Comparison of ENCODE assay signal across 8 cellular contexts in the genomic region with DNA sequence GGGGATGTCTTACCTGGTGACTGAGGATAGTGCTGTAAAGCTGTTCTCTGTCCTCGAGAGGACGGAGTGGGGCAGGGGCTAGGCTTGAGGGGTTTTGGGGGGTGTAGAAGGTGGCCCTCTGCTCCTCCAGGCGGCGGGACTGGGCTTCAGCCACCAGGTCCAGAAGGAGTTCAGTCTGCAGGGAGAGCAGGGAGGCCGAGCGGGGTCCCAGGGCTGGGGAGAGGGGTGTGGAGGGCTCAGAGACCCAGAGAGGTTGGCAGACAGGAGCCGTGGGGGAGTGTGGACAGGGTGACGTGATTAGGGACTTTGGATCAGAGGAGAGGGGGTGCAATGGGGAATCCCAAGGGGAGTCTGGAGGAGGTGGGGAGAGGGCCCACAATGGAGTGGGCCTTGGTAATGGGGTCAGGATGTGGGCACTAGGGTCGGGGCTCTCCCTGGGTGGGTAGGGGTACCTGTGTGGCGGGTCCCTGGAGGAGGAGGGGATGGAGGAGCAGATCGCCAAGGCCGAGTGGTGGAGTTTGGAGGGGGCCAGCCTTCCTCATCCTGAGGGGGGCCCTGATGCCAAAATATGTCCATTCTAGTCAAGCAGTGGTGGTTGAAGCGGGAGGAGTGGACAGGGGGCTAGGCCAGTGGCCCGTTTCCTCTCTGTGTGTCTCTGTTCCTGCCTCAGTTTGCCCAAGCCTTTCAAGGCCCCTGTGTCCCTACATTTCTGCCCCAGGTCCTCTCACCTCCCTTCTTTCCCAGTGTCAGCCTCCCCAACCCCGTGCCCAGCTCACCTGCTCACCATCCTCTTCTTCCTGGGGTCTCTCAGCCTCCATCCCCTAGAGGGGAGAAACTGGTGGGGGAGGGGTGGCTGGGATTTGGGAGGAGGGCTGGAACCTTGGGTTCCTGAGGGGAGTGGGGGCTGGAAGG. TPM values are rescaled to one million over a fixed set of nuclear protein-coding genes. Genes with fewer than 3 reads are reported as not detected.
A peak's percentile ranks its signal among the peaks of the same experiment; 100 is the strongest.
DNase-seq lines count a peak whose midpoint lies in the region; ATAC-seq and TF ChIP-seq lines count a peak whose summit lies in the region.

No MANE protein-coding gene starts in this region.

- peaks cover 45 to 59% (median 50%) of the 10 kb centered on the region in 7 donors for H3K4me1 Mint-ChIP-seq in naive thymus-derived CD4-positive, alpha-beta T cell

- H2AK9ac ChIP-seq in IMR-90 (replicated peaks; ENCODE audit: low read depth, low read length, poor library complexity) = peak overlapping the region; percentile 98

- 70% methylated on average over 3 of the region's 15 CpGs; no CpG with 5 or more reads in 1 of the 2 experiments for WGBS in IMR-90 (ENCODE audit: extremely low coverage in 2 of 2, insufficient read length in 1 of 2), 2 experiments
- 100% methylated on average over 1 of the region's 15 CpGs for WGBS in mammary epithelial cell (ENCODE audit: low coverage, missing lambda C conversion rate)

- H3K4me2 ChIP-seq in IMR-90 (ENCODE audit: low read depth, low read length) = peak overlapping the region; percentile 67
- H3K4me2 ChIP-seq in mammary epithelial cell (ENCODE audit: insufficient read depth, low read depth, low read length) = no peak overlapping the region

- BruUV-seq in IMR-90 (replicated peaks; lab: Mats Ljungman, UMichigan) (no TSS peak), mammary epithelial cell (replicated peaks; lab: Mats Ljungman, UMichigan) (no TSS peak)

- peak overlapping the region; percentile 75 for H2BK20ac ChIP-seq in IMR-90 (ENCODE audit: low read depth, low read length)

- peak overlapping the region; percentile 22; the same call in 1 of the 2 replicates for H3K4me3 ChIP-seq in ACC112 (ENCODE audit: low read depth, low read length)
- H3K4me3 ChIP-seq in IMR-90 (ENCODE audit: insufficient read depth, low read depth, low read length) = no peak overlapping the region
- H3K4me3 ChIP-seq in mammary epithelial cell (replicated peaks in 1 of 3; ENCODE audit: insufficient read depth in 1 of 3, low read depth in 2 of 3, low read length in 3 of 3) = no peak overlapping the region
- H3K4me3 ChIP-seq in naive thymus-derived CD4-positive, alpha-beta T cell (ENCODE audit: low read length) = peak overlapping the region; percentile 94

- H3K9me1 ChIP-seq in IMR-90 (ENCODE audit: insufficient read depth, low read length) = peaks cover 23% of the 10 kb centered on the region

- H3K9me3 Mint-ChIP-seq in naive thymus-derived CD4-positive, alpha-beta T cell = no peaks in the 10 kb centered on the region

- peaks cover 24 to 65% of the 10 kb centered on the region in 2 experiments for H3K79me1 ChIP-seq in IMR-90 (ENCODE audit: low read depth in 1 of 2, low read length in 2 of 2)

- TF ChIP-seq RAD21 in IMR-90 (IDR thresholded peaks at IDR 0.05; ENCODE audit: low read length) = no peak

- H3K9me3 ChIP-seq in IMR-90 (ENCODE audit: control insufficient read depth, insufficient read depth, low read length) (no peaks in the 10 kb centered on the region), mammary epithelial cell (replicated peaks; ENCODE audit: insufficient read depth, low read length) (no peaks in the 10 kb centered on the region)
- no peaks in the 10 kb centered on the region for H3K9me3 ChIP-seq in naive thymus-derived CD4-positive, alpha-beta T cell (ENCODE audit: control insufficient read depth in 2 of 3, low read length in 3 of 3)

- CTCF ChIA-PET in IMR-90 (lab: Yijun Ruan, JAX) (no interaction called here), mammary epithelial cell (lab: Charles Lee; ENCODE audit: low non-redundant PET) (no interaction called here)
- CTCF ChIA-PET in naive thymus-derived CD4-positive, alpha-beta T cell (lab: Charles Lee) = interaction anchor here (0.7 to 1.6 kb wide), 7 partner anchors 9 to 73 kb away, joined by 3 to 10 read pairs (median 5); partner anchors contain the start of gene FKBPL

- H3K36me3 ChIP-seq in ACC112 (ENCODE audit: insufficient read depth, low read length) (peaks cover 4% of the 10 kb centered on the region; the same call in 1 of the 2 replicates), IMR-90 (ENCODE audit: control insufficient read depth, insufficient read depth, low read length) (peaks cover 11% of the 10 kb centered on the region), mammary epithelial cell (ENCODE audit: insufficient read depth, low read length) (no peaks in the 10 kb centered on the region)
- H3K36me3 ChIP-seq in naive thymus-derived CD4-positive, alpha-beta T cell (ENCODE audit: control insufficient read depth in 2 of 3, insufficient read depth in 3 of 3, low read length in 3 of 3) = peaks cover 9 to 36% (median 9%) of the 10 kb centered on the region in 3 experiments

- in situ Hi-C loops in IMR-90 (cut with MboI; ENCODE audit: low sequenced_read_pairs) (loop anchor here (5.0 to 25.0 kb wide), 2 partner anchors 75 to 770 kb away; partner anchors contain the start of genes BRD2 and HLA-DMA), mammary epithelial cell (cut with MboI; ENCODE audit: low sequenced_read_pairs in 2 of 2) (no loop called here)

- peak overlapping the region; percentile 70 for H2BK15ac ChIP-seq in IMR-90 (ENCODE audit: low read depth, low read length)

- peak overlapping the region; percentile 98 for H3K4ac ChIP-seq in IMR-90 (ENCODE audit: low read depth, low read length)

- intact Hi-C loops in IMR-90 (cut with micrococcal nuclease) (no loop called here), mammary epithelial cell (cut with micrococcal nuclease) (loop anchor here (10.0 kb wide), 1 partner anchor 457 kb away; the partner anchor contains the start of gene CLIC1)
- intact Hi-C loops in naive thymus-derived CD4-positive, alpha-beta T cell (cut with micrococcal nuclease) = loop anchor here (1.0 to 10.0 kb wide), 8 partner anchors 73 to 1223 kb away; partner anchors contain the start of genes B3GALT4 (in 1 of the 2), CUTA (in 1 of the 2), DDX39B (in 1 of the 2) and EHMT2 (in 1 of the 2)

- H3K36me3 Mint-ChIP-seq in naive thymus-derived CD4-positive, alpha-beta T cell = peaks cover 12 to 40% (median 23%) of the 10 kb centered on the region in 5 donors

- no peaks in the 10 kb centered on the region for H3K27me3 Mint-ChIP-seq in naive thymus-derived CD4-positive, alpha-beta T cell

- peak overlapping the region; percentile 100 for H2AK5ac ChIP-seq in IMR-90 (ENCODE audit: low read depth, low read length)

- peaks cover 19% of the 10 kb centered on the region for H3K79me2 ChIP-seq in ACC112 (ENCODE audit: control insufficient read depth, insufficient read depth, low read length, unreplicated experiment)
- H3K79me2 ChIP-seq in mammary epithelial cell (ENCODE audit: insufficient read depth, low read length) = peaks cover 23% of the 10 kb centered on the region

- H3K27ac ChIP-seq in ACC112 (ENCODE audit: low read depth, low read length) (no peak overlapping the region), IMR-90 (ENCODE audit: insufficient read depth, low read length) (peak overlapping the region; percentile 77), mammary epithelial cell (ENCODE audit: insufficient read depth, low read depth, low read length) (no peak overlapping the region)
- H3K27ac ChIP-seq in naive thymus-derived CD4-positive, alpha-beta T cell (ENCODE audit: low read depth, low read length) = peak overlapping the region; percentile 97

- no peak overlapping the region for H3K9ac ChIP-seq in IMR-90 (ENCODE audit: low read depth, low read length)
- H3K9ac ChIP-seq in mammary epithelial cell (ENCODE audit: insufficient read depth, low read length) = no peak overlapping the region

- H3K4me1 ChIP-seq in ACC112 (ENCODE audit: control insufficient read depth, insufficient read depth, low read length, unreplicated experiment) (peaks cover 25% of the 10 kb centered on the region), IMR-90 (ENCODE audit: control insufficient read depth, insufficient read depth, low read length) (peaks cover 15% of the 10 kb centered on the region), mammary epithelial cell (ENCODE audit: insufficient read depth, low read length) (peaks cover 27% of the 10 kb centered on the region)
- peaks cover 39% of the 10 kb centered on the region in 2 donors for H3K4me1 ChIP-seq in naive thymus-derived CD4-positive, alpha-beta T cell (ENCODE audit: control insufficient read depth in 2 of 2, insufficient read depth in 2 of 2, low read length in 2 of 2)

- no peak for TF ChIP-seq POLR2A in IMR-90 (IDR thresholded peaks at IDR 0.05; ENCODE audit: low read depth, low read length)

- no peak for DNase-seq in IMR-90
- no peak for DNase-seq in mammary epithelial cell
- peak in 2 of 9 donors; percentile 13 to 53 for DNase-seq in naive thymus-derived CD4-positive, alpha-beta T cell
- no peak for DNase-seq in NCI-H82 (lab: John Stamatoyannopoulos, UW)
- DNase-seq in stimulated activated CD4-positive, alpha-beta T cell treated with anti-CD3 and anti-CD28 coated beads, Interleukin-2, amount 100 ng/mL, for 24 hours = no peak
- no peak for DNase-seq in NCI-H524 treated with DMSO at 0.1 percent for 48 hours (lab: John Stamatoyannopoulos, UW)

- H4K8ac ChIP-seq in IMR-90 (ENCODE audit: low read depth in 2 of 2, low read length in 2 of 2) = peak overlapping the region; percentile 77 to 97

- no peak overlapping the region for H3K23ac ChIP-seq in IMR-90 (ENCODE audit: low read depth, low read length)

- H2AFZ ChIP-seq in ACC112 (ENCODE audit: low read length, unreplicated experiment) (no peak overlapping the region), IMR-90 (replicated peaks; ENCODE audit: low read length, poor library complexity) (peak overlapping the region; percentile 9), mammary epithelial cell (ENCODE audit: low read depth, low read length) (peak overlapping the region; percentile 84)

- H2BK5ac ChIP-seq in IMR-90 (ENCODE audit: low read depth, low read length, poor library complexity, severe bottlenecking) = peak overlapping the region; percentile 95

- no peak overlapping the region for H3K56ac ChIP-seq in IMR-90 (ENCODE audit: extremely low read depth, insufficient read depth, low read length)

- ATAC-seq in IMR-90 (ENCODE audit: low read depth) = no peak
- ATAC-seq in naive thymus-derived CD4-positive, alpha-beta T cell = no peak
- no peak for ATAC-seq in GM21423 (IDR thresholded peaks at IDR 0.05; ENCODE audit: unreplicated experiment)

- H3K18ac ChIP-seq in IMR-90 (ENCODE audit: low read depth, low read length) = peak overlapping the region; percentile 72

- H4K5ac ChIP-seq in IMR-90 (ENCODE audit: low read depth, low read length) = peak overlapping the region; percentile 95

- peak overlapping the region; percentile 92 to 100 (median 98) for H3K4me3 Mint-ChIP-seq in naive thymus-derived CD4-positive, alpha-beta T cell

- TF ChIP-seq CTCF in IMR-90 (conservative IDR thresholded peaks at IDR 0.05; ENCODE audit: low read depth, low read length) (no peak), mammary epithelial cell (conservative IDR thresholded peaks at IDR 0.05 in 1 of 2, IDR thresholded peaks at IDR 0.05 in 1 of 2; ENCODE audit: extremely low read depth in 1 of 2, insufficient read depth in 1 of 2, low read depth in 1 of 2, low read length in 2 of 2) (no peak)

- peak overlapping the region; percentile 85 for H2BK120ac ChIP-seq in IMR-90 (ENCODE audit: low read depth, low read length)

- peak overlapping the region; percentile 41; the same call in 1 of the 2 replicates for H3K14ac ChIP-seq in IMR-90 (replicated peaks; ENCODE audit: low read depth, low read length)

- H4K91ac ChIP-seq in IMR-90 (ENCODE audit: insufficient read depth, low read depth, low read length) = peak overlapping the region; percentile 97

- POLR2A ChIA-PET in IMR-90 (lab: Charles Lee; ENCODE audit: unreplicated experiment) = no interaction called here
- POLR2A ChIA-PET in naive thymus-derived CD4-positive, alpha-beta T cell (lab: Charles Lee) = interaction anchor here (0.5 to 10.6 kb wide), 17 partner anchors 12 to 780 kb away, joined by 3 to 259 read pairs (median 5); partner anchors contain the start of genes AGPAT1, ATF6B, BAG6 and BRD2

- H4K20me1 ChIP-seq in IMR-90 (ENCODE audit: insufficient read depth, low read length) = no peaks in the 10 kb centered on the region
- no peaks in the 10 kb centered on the region for H4K20me1 ChIP-seq in mammary epithelial cell (ENCODE audit: insufficient read depth, low read length)

- no peaks in the 10 kb centered on the region for H3K27me3 ChIP-seq in ACC112 (ENCODE audit: insufficient read depth, low read length)
- no peaks in the 10 kb centered on the region for H3K27me3 ChIP-seq in IMR-90 (ENCODE audit: control insufficient read depth, insufficient read depth, low read length)
- no peaks in the 10 kb centered on the region for H3K27me3 ChIP-seq in mammary epithelial cell (ENCODE audit: insufficient read depth, low read length)
- H3K27me3 ChIP-seq in naive thymus-derived CD4-positive, alpha-beta T cell (ENCODE audit: control insufficient read depth in 2 of 2, insufficient read depth in 2 of 2, low read length in 2 of 2) = no peaks in the 10 kb centered on the region

- dilution Hi-C loops in IMR-90 (cut with HindIII; ENCODE audit: low sequenced_read_pairs, unreplicated experiment) = no loop called here
- dilution Hi-C loops in mammary epithelial cell (cut with HindIII; ENCODE audit: low sequenced_read_pairs) = no loop called here

- H3K27ac Mint-ChIP-seq in naive thymus-derived CD4-positive, alpha-beta T cell = peak overlapping the region; percentile 84 to 100 (median 97)

RNA-seq across cellular contexts. Expression of gene GPSM3, which starts 0.5 kb away (rescaled TPM):
- total RNA-seq in IMR-90 (2012; rRNA removed) = 3.0 and 3.9 TPM in 2 replicates
- 9.8 and 12.2 TPM in 2 replicates for polyA plus RNA-seq in IMR-90 (2012; rRNA removed)
- polyA plus RNA-seq in IMR-90 (2012; cell fraction: cytosol; rRNA removed) = 6.9 and 7.5 TPM in 2 replicates
- polyA plus RNA-seq in IMR-90 (2012; cell fraction: nucleus; rRNA removed; ENCODE audit: low replicate concordance) = 6.9 and 8.2 TPM in 2 replicates
- 1 to 10 TPM; 1.7 to 3.1 TPM for total RNA-seq in mammary epithelial cell
- polyA plus RNA-seq in mammary epithelial cell = 3.9 TPM
- 1.3 TPM for polyA minus RNA-seq in mammary epithelial cell
- total RNA-seq in naive thymus-derived CD4-positive, alpha-beta T cell = 100 to 1,000 TPM; 268 to 325 (median 277) TPM
- 100 to 1,000 TPM; 148 to 178 TPM for polyA plus RNA-seq in naive thymus-derived CD4-positive, alpha-beta T cell

RNA-seq across cellular contexts. Expression of gene PBX2, which starts 1.9 kb away (rescaled TPM):
- total RNA-seq in IMR-90 (2012; rRNA removed) = 13.9 and 17.7 TPM in 2 replicates
- polyA plus RNA-seq in IMR-90 (2012; rRNA removed) = 56.8 and 58.0 TPM in 2 replicates
- 28.8 and 42.1 TPM in 2 replicates for polyA plus RNA-seq in IMR-90 (2012; cell fraction: cytosol; rRNA removed)
- polyA plus RNA-seq in IMR-90 (2012; cell fraction: nucleus; rRNA removed; ENCODE audit: low replicate concordance) = 262 and 270 TPM in 2 replicates
- 10 to 100 TPM; 28.5 to 59.1 TPM for total RNA-seq in mammary epithelial cell
- 39.1 TPM for polyA plus RNA-seq in mammary epithelial cell
- polyA minus RNA-seq in mammary epithelial cell = 30.7 TPM
- total RNA-seq in naive thymus-derived CD4-positive, alpha-beta T cell = 100 to 1,000 TPM; 105 to 221 (median 144) TPM
- 1 to 10 TPM; 2.5 to 3.0 TPM for polyA plus RNA-seq in naive thymus-derived CD4-positive, alpha-beta T cell

RNA-seq across cellular contexts. Expression of gene AGER, which starts 7.9 kb away (rescaled TPM):
- total RNA-seq in IMR-90 (2012; rRNA removed) (0.18 and 0.28 TPM in 2 replicates), mammary epithelial cell (1 to 10 TPM in 1 of 2 donors, under 1 TPM in 1; 0.33 to 6.1 TPM)
- polyA plus RNA-seq in IMR-90 (2012; rRNA removed) (4.2 and 4.9 TPM in 2 replicates), mammary epithelial cell (1.8 TPM)
- 1.1 and 2.2 TPM in 2 replicates for polyA plus RNA-seq in IMR-90 (2012; cell fraction: cytosol; rRNA removed)
- polyA plus RNA-seq in IMR-90 (2012; cell fraction: nucleus; rRNA removed; ENCODE audit: low replicate concordance) = 30.4 and 52.1 TPM in 2 replicates
- polyA minus RNA-seq in mammary epithelial cell = not detected
- 10 to 100 TPM; 32.6 to 92.2 (median 38.0) TPM for total RNA-seq in naive thymus-derived CD4-positive, alpha-beta T cell
- under 1 TPM in 1 of 2 donors, not detected in 1; 0.47 TPM for polyA plus RNA-seq in naive thymus-derived CD4-positive, alpha-beta T cell

RNA-seq across cellular contexts. Expression of gene RNF5, which starts 13.7 kb away (rescaled TPM):
- total RNA-seq in IMR-90 (2012; rRNA removed) (18.8 and 28.1 TPM in 2 replicates), mammary epithelial cell (10 to 100 TPM; 28.4 to 28.7 TPM)
- polyA plus RNA-seq in IMR-90 (2012; rRNA removed) (34.1 and 41.4 TPM in 2 replicates), mammary epithelial cell (65.3 TPM)
- polyA plus RNA-seq in IMR-90 (2012; cell fraction: cytosol; rRNA removed) = 33.4 and 41.0 TPM in 2 replicates
- 16.1 and 29.7 TPM in 2 replicates for polyA plus RNA-seq in IMR-90 (2012; cell fraction: nucleus; rRNA removed; ENCODE audit: low replicate concordance)
- polyA minus RNA-seq in mammary epithelial cell = 47.0 TPM
- total RNA-seq in naive thymus-derived CD4-positive, alpha-beta T cell = 10 to 100 TPM; 17.0 to 50.6 (median 40.9) TPM
- polyA plus RNA-seq in naive thymus-derived CD4-positive, alpha-beta T cell = 100 to 1,000 TPM; 107 to 111 TPM

RNA-seq across cellular contexts. Expression of gene AGPAT1, which starts 16.1 kb away (rescaled TPM):
- total RNA-seq in IMR-90 (2012; rRNA removed) (27.2 TPM in 2 replicates), mammary epithelial cell (10 to 100 TPM; 32.5 to 56.5 TPM)
- polyA plus RNA-seq in IMR-90 (2012; rRNA removed) (116 and 126 TPM in 2 replicates), mammary epithelial cell (97.8 TPM)
- 104 and 146 TPM in 2 replicates for polyA plus RNA-seq in IMR-90 (2012; cell fraction: cytosol; rRNA removed)
- polyA plus RNA-seq in IMR-90 (2012; cell fraction: nucleus; rRNA removed; ENCODE audit: low replicate concordance) = 76.1 and 123 TPM in 2 replicates
- polyA minus RNA-seq in mammary epithelial cell = 143 TPM
- total RNA-seq in naive thymus-derived CD4-positive, alpha-beta T cell = 10 to 100 TPM; 25.0 to 46.1 (median 31.6) TPM
- 10 to 100 TPM; 19.3 to 19.5 TPM for polyA plus RNA-seq in naive thymus-derived CD4-positive, alpha-beta T cell

Comparison
In these comparisons a context has a peak if more than half of its experiments do, and no peak if none do; other contexts are left out.
1. H3K27ac ChIP-seq: peak in IMR-90 (single experiment) and naive thymus-derived CD4-positive, alpha-beta T cell (single experiment); none in ACC112 (single experiment) and mammary epithelial cell (single experiment).
2. H3K4me3 ChIP-seq: peak in ACC112 (single experiment) and naive thymus-derived CD4-positive, alpha-beta T cell (single experiment); none in IMR-90 (single experiment) and mammary epithelial cell (0 of 3).
3. RNA of gene GPSM3, which starts 0.5 kb away (total RNA-seq): 268 to 325 TPM in naive thymus-derived CD4-positive, alpha-beta T cell; 1.7 to 3.1 TPM in mammary epithelial cell and 3.0 to 3.9 TPM in IMR-90; every median in the first group is over 10 times any median in the second.
4. RNA of gene AGER, which starts 7.9 kb away (total RNA-seq): 32.6 to 92.2 TPM in naive thymus-derived CD4-positive, alpha-beta T cell; 0.33 to 6.1 TPM in mammary epithelial cell and 0.18 to 0.28 TPM in IMR-90; every median in the first group is over 4 times any median in the second.